Comparison of ENCODE assay signal across 11 cellular contexts in genomic region chr11:118156531-118157185, GRCh38. TPM values are rescaled to one million over a fixed set of nuclear protein-coding genes. Genes with fewer than 3 reads are reported as not detected.
DNase-seq lines count a peak whose midpoint lies in the region; ATAC-seq and TF ChIP-seq lines count a peak whose summit lies in the region.
"Had no signal": no experiment of that assay in that cellular context is flagged by ENCODE, and none has a peak within 500 bp of the region (broad histone marks: within the 10 kb centered on the region; RNA-seq: fewer than 3 reads in every experiment).

No MANE protein-coding gene starts in this region.

- no peaks in the 10 kb centered on the region for H3K36me3 ChIP-seq in breast epithelium
- H3K36me3 ChIP-seq: stomach had no signal

- no peaks in the 10 kb centered on the region for H3K9me3 ChIP-seq in breast epithelium
- H3K9me3 ChIP-seq: stomach had no signal

- peaks cover 0 to 3% of the 10 kb centered on the region in 2 donors for H3K4me1 ChIP-seq in breast epithelium

- intact Hi-C loops in breast epithelium (cut with DNase I; ENCODE audit: low total_unique reads) (no loop called here), head of caudate nucleus (cut with DNase I) (no loop called here)

- in situ Hi-C loops in T47D (cut with HindIII; ENCODE audit: low pct_unique_long_range_greater_than_20kb, low sequenced_read_pairs) = no loop called here

- H3K27me3 ChIP-seq in breast epithelium = peaks cover 0 to 29% of the 10 kb centered on the region in 2 donors

- no peak for TF ChIP-seq POLR2A in breast epithelium (IDR thresholded peaks at IDR 0.05)

- ATAC-seq in GM21825 (IDR thresholded peaks at IDR 0.05; ENCODE audit: unreplicated experiment) = no peak
- no peak for ATAC-seq in GM21381 (IDR thresholded peaks at IDR 0.05; ENCODE audit: unreplicated experiment)

- TF ChIP-seq CTCF in breast epithelium (IDR thresholded peaks at IDR 0.05) = no peak

- H3K4me3 ChIP-seq in breast epithelium = no peak overlapping the region
- H3K4me3 ChIP-seq: stomach had no signal

- DNase-seq in T47D (ENCODE audit: low read depth in 1 of 2, low spot score in 1 of 2) (peak; percentile 69 to 79), breast epithelium (ENCODE audit: low spot score in 2 of 2) (no peak), NCI-H526 treated with DMSO at 0.1 percent for 48 hours (lab: John Stamatoyannopoulos, UW) (peak; percentile 70), head of caudate nucleus (peak in 37 of 42 donors; percentile 35 to 83 (median 62)), H4 (ENCODE audit: low spot score) (no peak)
- peak in 5 of 6 experiments; percentile 5 to 49 (median 27) for DNase-seq in stimulated activated naive CD4-positive, alpha-beta T cell (lab: John Stamatoyannopoulos, UW)
- DNase-seq: activated B cell treated with CpG ODN at 0.5 μM for 24 hours, retina, stomach had no signal

- H3K27ac ChIP-seq in breast epithelium = peak overlapping the region in 1 of 2 donors; percentile 9
- H3K27ac ChIP-seq: stomach had no signal

RNA-seq across cellular contexts. Expression of gene SCN4B, which starts 4.0 kb away (rescaled TPM):
- 1 to 10 TPM; 3.3 to 7.9 (median 3.7) TPM for total RNA-seq in breast epithelium
- total RNA-seq in H4 (2014; rRNA removed; shearing (Covaris generic)) = 2.5 and 3.9 TPM in 2 replicates
- total RNA-seq: activated B cell treated with CpG ODN at 0.5 μM for 24 hours had no signal

RNA-seq across cellular contexts. Expression of gene SCN2B, which starts 19.8 kb away (rescaled TPM):
- under 1 TPM; under 0.01 to 0.88 (median 0.16) TPM for total RNA-seq in breast epithelium
- not detected in 2 replicates for total RNA-seq in H4 (2014; rRNA removed; shearing (Covaris generic))
- total RNA-seq: activated B cell treated with CpG ODN at 0.5 μM for 24 hours had no signal

Comparison
In these comparisons a context has a peak if more than half of its experiments do, and no peak if none do; other contexts are left out.
1. DNase-seq: peak in T47D (2 of 2), NCI-H526 treated with DMSO at 0.1 percent for 48 hours (single experiment), head of caudate nucleus (37 of 42) and stimulated activated naive CD4-positive, alpha-beta T cell (5 of 6); none in breast epithelium (0 of 2) and H4 (single experiment).